In the genomic region with DNA sequence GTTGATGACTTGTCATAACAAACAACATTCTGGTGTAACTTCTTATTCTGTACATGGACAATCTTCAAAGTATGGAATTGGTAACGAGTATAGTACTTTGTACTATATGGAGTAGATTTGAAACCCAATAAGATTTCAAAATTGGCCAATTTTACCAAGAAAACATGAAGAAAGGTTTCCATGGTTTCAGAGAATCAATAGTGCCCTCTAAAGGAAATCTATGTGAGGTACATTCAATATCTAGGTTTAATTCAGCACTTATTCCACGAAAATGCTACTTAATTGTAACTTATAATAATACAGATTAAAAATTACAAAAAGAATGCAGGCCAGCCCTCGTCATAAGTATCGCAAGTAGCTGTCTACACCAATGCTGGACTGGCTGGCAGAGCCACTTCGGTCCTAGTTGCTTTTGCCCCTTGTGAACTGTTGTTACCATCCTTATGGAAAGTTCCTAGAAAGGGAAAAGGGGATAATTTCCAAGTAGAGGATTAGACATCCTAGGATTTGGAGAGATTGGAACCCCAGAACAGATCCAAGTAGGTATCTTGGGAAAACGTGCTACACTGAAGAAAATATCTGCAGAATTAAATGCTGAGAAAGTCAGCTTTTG, we compare ENCODE assay signal across 1 cellular context.
TF ChIP-seq lines count a peak whose summit lies in the region.

No MANE protein-coding gene starts in this region.

TF ChIP-seq in H1, 55 proteins besides CTCF, POLR2A, EP300 and RAD21 (continued from another document):
- TF ChIP-seq TBP (IDR thresholded peaks at IDR 0.05; ENCODE audit: low read depth, low read length) (no peak), CREB1 (IDR thresholded peaks at IDR 0.05) (no peak), CHD2 (IDR thresholded peaks at IDR 0.05; ENCODE audit: low read length) (no peak), BACH1 (IDR thresholded peaks at IDR 0.05; ENCODE audit: low read length) (no peak), JUN (IDR thresholded peaks at IDR 0.05; ENCODE audit: low read depth, low read length) (no peak), ASH2L (IDR thresholded peaks at IDR 0.05; ENCODE audit: low read length) (no peak), TEAD4 (IDR thresholded peaks at IDR 0.05; ENCODE audit: low read depth, low read length) (no peak)
TF ChIP-seq in H1: peak in this region for 0.
